ENCODE assay signal across 1 cellular context in the genomic region with DNA sequence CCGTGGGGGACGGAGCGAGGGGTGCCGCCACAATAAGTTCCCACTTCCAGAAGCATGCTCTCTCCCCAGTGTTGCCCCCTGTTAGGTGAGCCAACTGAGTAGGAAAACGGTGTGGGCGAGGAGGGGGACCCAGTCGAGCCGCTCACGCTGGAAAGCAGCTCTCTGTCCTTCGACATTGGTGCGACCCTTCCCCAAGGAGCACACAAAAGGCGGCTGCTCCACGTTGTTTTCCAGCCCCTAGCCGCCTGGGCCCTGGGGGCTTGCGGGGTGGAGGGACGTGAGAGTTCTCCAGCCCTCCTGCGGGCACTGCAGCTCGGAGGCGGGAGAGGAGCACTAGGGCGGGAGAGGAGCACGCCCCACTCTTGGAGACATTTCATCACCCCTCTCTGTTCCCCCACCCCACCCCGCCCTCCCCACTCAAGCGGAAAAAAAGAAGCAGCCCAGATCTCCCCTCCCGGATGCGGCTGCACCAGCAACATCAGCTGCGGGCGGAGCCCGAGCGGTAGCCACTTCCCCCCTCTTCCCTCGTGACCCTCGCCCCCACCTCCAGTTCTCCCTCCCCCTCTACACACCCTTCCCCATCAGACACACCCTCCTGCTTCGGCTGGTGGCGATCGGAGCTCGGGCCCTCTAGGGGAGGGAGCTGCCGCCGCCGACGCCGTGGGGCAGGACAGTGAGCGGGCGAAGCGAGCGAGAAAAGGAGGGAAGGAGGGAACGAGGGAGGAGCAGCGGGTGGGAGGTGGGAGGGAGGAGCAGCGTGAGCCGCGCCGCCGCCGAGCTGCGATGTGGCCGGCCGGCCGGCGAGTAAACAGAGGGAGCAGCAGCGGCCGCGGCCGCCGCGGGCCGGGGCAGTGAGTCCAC.
TF ChIP-seq lines count a peak whose summit lies in the region.

DOCK11 (plus strand) TSS at position 755 of the 861 bp plus-strand sequence. CDS start 157 bp downstream, outside the sequence.

TF ChIP-seq in IMR-90, 13 proteins besides CTCF, POLR2A, EP300 and RAD21 (continued from another document):
- TF ChIP-seq MXI1 (IDR thresholded peaks at IDR 0.05; ENCODE audit: borderline replicate concordance, low read depth, low read length): 0 out of 2 replicates have a peak, but pooled peaks have one; percentile 9
- peak; percentile 73; the same call in 1 of the 2 replicates for TF ChIP-seq MAZ (IDR thresholded peaks at IDR 0.05; ENCODE audit: borderline replicate concordance, low read depth, low read length)
- no peak for TF ChIP-seq ELK1 (IDR thresholded peaks at IDR 0.05; ENCODE audit: borderline replicate concordance, low read depth, low read length)
TF ChIP-seq in IMR-90: peak in this region for 3.
